8 cellular contexts compared by ENCODE assay signal in genomic region chr17:74972107-74972972, GRCh38. TPM values are rescaled to one million over a fixed set of nuclear protein-coding genes. Genes with fewer than 3 reads are reported as not detected.
A peak's percentile ranks its signal among the peaks of the same experiment; 100 is the strongest.
DNase-seq lines count a peak whose midpoint lies in the region; ATAC-seq and TF ChIP-seq lines count a peak whose summit lies in the region.

Gene HID1, minus strand, starts transcription at chr17:74972759. Its CDS starts 103 bp downstream, at chr17:74972656.

- H3K27me3 ChIP-seq in endodermal cell (ENCODE audit: control insufficient read depth, insufficient read depth, low read length, poor library complexity, severe bottlenecking), result peaks cover 55% of the 10 kb centered on the region
- H3K27me3 ChIP-seq in mononuclear cell (ENCODE audit: insufficient read depth, low read length), result peaks cover 39% of the 10 kb centered on the region

- H3K9me3 Mint-ChIP-seq in endodermal cell, result no peaks in the 10 kb centered on the region

- TF ChIP-seq CTCF in GM12865 (IDR thresholded peaks at IDR 0.05; ENCODE audit: insufficient read depth, low read depth, low read length, missing control alignments) (no peak), endodermal cell (conservative IDR thresholded peaks at IDR 0.05) (no peak)

- H3K27ac ChIP-seq in endodermal cell (ENCODE audit: low read depth, low read length), result peak within 1 kb of the TSS; percentile 38

- no peak within 1 kb of the TSS for H3K27ac Mint-ChIP-seq in endodermal cell

- H3K27me3 Mint-ChIP-seq in endodermal cell (ENCODE audit: insufficient read depth), result peaks cover 60% of the 10 kb centered on the region

- ATAC-seq in GM21825 (IDR thresholded peaks at IDR 0.05; ENCODE audit: unreplicated experiment), result no peak

- H3K4me3 ChIP-seq in GM12865 (ENCODE audit: low read depth, low read length), result peak within 1 kb of the TSS; percentile 35; the same call in 1 of the 2 replicates
- H3K4me3 ChIP-seq in endodermal cell (ENCODE audit: low read length), result peak within 1 kb of the TSS; percentile 71
- peak within 1 kb of the TSS; percentile 35 for H3K4me3 ChIP-seq in mononuclear cell (ENCODE audit: low read length)

- no peaks in the 10 kb centered on the region for H3K9me3 ChIP-seq in endodermal cell (ENCODE audit: control insufficient read depth, low read length)
- no peaks in the 10 kb centered on the region for H3K9me3 ChIP-seq in mononuclear cell (ENCODE audit: low read depth, low read length)

- no peaks in the 10 kb centered on the region for H3K4me1 ChIP-seq in endodermal cell (ENCODE audit: control insufficient read depth, insufficient read depth, low read length)
- peaks cover 8% of the 10 kb centered on the region for H3K4me1 ChIP-seq in mononuclear cell (ENCODE audit: insufficient read depth, low read length)

- H3K36me3 Mint-ChIP-seq in endodermal cell (ENCODE audit: low read depth), result no peaks in the 10 kb centered on the region

- H3K4me1 Mint-ChIP-seq in endodermal cell, result no peaks in the 10 kb centered on the region

- no peak within 1 kb of the TSS for H3K9ac ChIP-seq in endodermal cell (ENCODE audit: extremely low read depth, low read length, poor library complexity, severe bottlenecking)

- DNase-seq in GM12865 (ENCODE audit: low read depth), result peak; percentile 37
- DNase-seq in NCI-H226, result peak; percentile 27
- DNase-seq in activated CD8-positive, alpha-beta memory T cell treated with anti-CD3 and anti-CD28 coated beads, Interleukin-2, amount 50 U/mL, for 4 hours, result peak; percentile 85
- DNase-seq in endodermal cell, result peak; percentile 98
- peak; percentile 48 to 70 for DNase-seq in stimulated activated CD8-positive, alpha-beta memory T cell treated with anti-CD3 and anti-CD28 coated beads, Interleukin-15, amount 100 ng/mL, for 4 hours (ENCODE audit: low read depth in 2 of 2)
- no peak for DNase-seq in KG1 (lab: John Stamatoyannopoulos, UW)

- H3K4me3 Mint-ChIP-seq in endodermal cell, result peak within 1 kb of the TSS; percentile 51

- WGBS in endodermal cell (ENCODE audit: insufficient coverage in 1 of 2, insufficient read length in 1 of 2), 2 experiments, result 1 to 2% methylated on average over 33 to 93 of the region's 95 CpGs

- H3K36me3 ChIP-seq in endodermal cell (ENCODE audit: control insufficient read depth, insufficient read depth, low read length), result no peaks in the 10 kb centered on the region

RNA-seq across cellular contexts. Expression of gene HID1, which starts in this region (rescaled TPM):
- 10 to 100 TPM in 1 of 2 donors, 1 to 10 TPM in 1; 7.6 to 11.4 TPM for total RNA-seq in endodermal cell
- polyA plus RNA-seq in endodermal cell (2013, experiment 1 of 2), result 9.4 TPM
- 7.9 TPM for polyA plus RNA-seq in endodermal cell (2013, experiment 2 of 2)
- 3.1 TPM for total RNA-seq in mononuclear cell
